In genomic region chr14:24138396-24139271, GRCh38 we compare ENCODE assay signal across 1 cellular context.
TF ChIP-seq lines count a peak whose summit lies in the region.

No MANE protein-coding gene starts in this region.

TF ChIP-seq in HepG2, 621 proteins besides CTCF, POLR2A, EP300 and RAD21 (continued from another document and continues in another):
- TF ChIP-seq IKZF5 (CRISPR knock-in tag; IDR thresholded peaks at IDR 0.05) (0 out of 2 replicates have a peak, but pooled peaks have one; percentile 1), CBX5 (CRISPR knock-in tag; IDR thresholded peaks at IDR 0.05; ENCODE audit: borderline replicate concordance) (peak; percentile 55; the same call in 1 of the 2 replicates), HNRNPH1 (optimal IDR thresholded peaks at IDR 0.05; ENCODE audit: low read depth, low read length) (peak; percentile 12), PATZ1 (CRISPR knock-in tag; IDR thresholded peaks at IDR 0.05) (no peak; the same call in 1 of the 2 replicates), KLF11 (CRISPR knock-in tag; IDR thresholded peaks at IDR 0.05) (no peak), ZNF20 (CRISPR knock-in tag; IDR thresholded peaks at IDR 0.05) (no peak), ZNF33B (CRISPR knock-in tag; IDR thresholded peaks at IDR 0.05) (0 out of 2 replicates have a peak, but pooled peaks have one; percentile 35), SRSF1 (optimal IDR thresholded peaks at IDR 0.05; ENCODE audit: low read depth, low read length) (no peak), ZNF326 (CRISPR knock-in tag; IDR thresholded peaks at IDR 0.05; ENCODE audit: borderline replicate concordance) (no peak), PHF20 (CRISPR knock-in tag; IDR thresholded peaks at IDR 0.05) (no peak), ZNF263 (CRISPR knock-in tag; IDR thresholded peaks at IDR 0.05) (peak; percentile 44; the same call in 1 of the 2 replicates), ELF1 (CRISPR knock-in tag; IDR thresholded peaks at IDR 0.05) (no peak), ZNF232 (CRISPR knock-in tag; IDR thresholded peaks at IDR 0.05; ENCODE audit: borderline replicate concordance) (no peak; the same call in 1 of the 2 replicates), ZNF124 (CRISPR knock-in tag; IDR thresholded peaks at IDR 0.05) (no peak), ZNF770 (CRISPR knock-in tag; IDR thresholded peaks at IDR 0.05) (no peak), SOX5 (CRISPR knock-in tag; IDR thresholded peaks at IDR 0.05; ENCODE audit: borderline replicate concordance) (no peak), ZFX (CRISPR knock-in tag; IDR thresholded peaks at IDR 0.05; ENCODE audit: low read depth) (peak; percentile 64; the same call in 1 of the 2 replicates), ZFP37 (CRISPR knock-in tag; IDR thresholded peaks at IDR 0.05; ENCODE audit: borderline replicate concordance) (no peak), SNAPC5 (CRISPR knock-in tag; IDR thresholded peaks at IDR 0.05; ENCODE audit: borderline replicate concordance) (no peak), ZNF703 (CRISPR knock-in tag; IDR thresholded peaks at IDR 0.05; ENCODE audit: borderline replicate concordance) (no peak), ONECUT2 (CRISPR knock-in tag; IDR thresholded peaks at IDR 0.05) (no peak), ZNF318 (CRISPR knock-in tag; IDR thresholded peaks at IDR 0.05) (0 out of 2 replicates have a peak, but pooled peaks have one; percentile 61), AHR (CRISPR knock-in tag; IDR thresholded peaks at IDR 0.05) (no peak), MTA1 (CRISPR knock-in tag; IDR thresholded peaks at IDR 0.05; ENCODE audit: borderline replicate concordance) (peak; percentile 49; the same call in 1 of the 2 replicates), GATAD1 (CRISPR knock-in tag; IDR thresholded peaks at IDR 0.05) (no peak), ZNF512B (CRISPR knock-in tag; IDR thresholded peaks at IDR 0.05; ENCODE audit: borderline replicate concordance) (no peak), MBD4 (IDR thresholded peaks at IDR 0.05; ENCODE audit: borderline replicate concordance, low read length) (no peak)
- TF ChIP-seq, protein P1, sequence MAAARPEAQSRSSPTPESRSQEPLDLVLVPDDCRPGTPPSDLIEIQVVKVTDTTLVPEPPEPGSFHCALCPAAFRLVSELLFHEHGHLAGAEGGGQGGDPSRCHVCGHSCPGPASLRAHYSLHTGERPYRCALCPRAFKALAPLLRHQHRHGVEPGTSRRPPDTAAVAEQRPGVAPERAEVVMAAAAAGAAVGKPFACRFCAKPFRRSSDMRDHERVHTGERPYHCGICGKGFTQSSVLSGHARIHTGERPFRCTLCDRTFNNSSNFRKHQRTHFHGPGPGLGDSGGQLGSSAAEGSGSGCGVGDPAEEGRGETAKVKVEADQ (CRISPR knock-in tag; IDR thresholded peaks at IDR 0.05; ENCODE audit: borderline replicate concordance): 0 out of 2 replicates have a peak, but pooled peaks have one; percentile 8
- TF ChIP-seq, protein P2, sequence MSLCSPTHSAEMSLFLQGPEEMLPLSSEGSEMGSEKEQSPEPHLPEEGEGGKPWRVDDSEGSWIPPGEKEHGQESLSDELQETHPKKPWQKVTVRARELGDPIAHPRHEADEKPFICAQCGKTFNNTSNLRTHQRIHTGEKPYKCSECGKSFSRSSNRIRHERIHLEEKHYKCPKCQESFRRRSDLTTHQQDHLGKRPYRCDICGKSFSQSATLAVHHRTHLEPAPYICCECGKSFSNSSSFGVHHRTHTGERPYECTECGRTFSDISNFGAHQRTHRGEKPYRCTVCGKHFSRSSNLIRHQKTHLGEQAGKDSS (CRISPR knock-in tag; IDR thresholded peaks at IDR 0.05; ENCODE audit: borderline replicate concordance, low read depth): peak; percentile 18; the same call in 1 of the 2 replicates
- TF ChIP-seq, protein P3, sequence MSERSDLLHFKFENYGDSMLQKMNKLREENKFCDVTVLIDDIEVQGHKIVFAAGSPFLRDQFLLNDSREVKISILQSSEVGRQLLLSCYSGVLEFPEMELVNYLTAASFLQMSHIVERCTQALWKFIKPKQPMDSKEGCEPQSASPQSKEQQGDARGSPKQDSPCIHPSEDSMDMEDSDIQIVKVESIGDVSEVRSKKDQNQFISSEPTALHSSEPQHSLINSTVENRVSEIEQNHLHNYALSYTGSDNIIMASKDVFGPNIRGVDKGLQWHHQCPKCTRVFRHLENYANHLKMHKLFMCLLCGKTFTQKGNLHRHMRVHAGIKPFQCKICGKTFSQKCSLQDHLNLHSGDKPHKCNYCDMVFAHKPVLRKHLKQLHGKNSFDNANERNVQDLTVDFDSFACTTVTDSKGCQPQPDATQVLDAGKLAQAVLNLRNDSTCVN (CRISPR knock-in tag; IDR thresholded peaks at IDR 0.05; ENCODE audit: borderline replicate concordance): peak; percentile 50; the same call in 1 of the 2 replicates
- TF ChIP-seq, protein P4, sequence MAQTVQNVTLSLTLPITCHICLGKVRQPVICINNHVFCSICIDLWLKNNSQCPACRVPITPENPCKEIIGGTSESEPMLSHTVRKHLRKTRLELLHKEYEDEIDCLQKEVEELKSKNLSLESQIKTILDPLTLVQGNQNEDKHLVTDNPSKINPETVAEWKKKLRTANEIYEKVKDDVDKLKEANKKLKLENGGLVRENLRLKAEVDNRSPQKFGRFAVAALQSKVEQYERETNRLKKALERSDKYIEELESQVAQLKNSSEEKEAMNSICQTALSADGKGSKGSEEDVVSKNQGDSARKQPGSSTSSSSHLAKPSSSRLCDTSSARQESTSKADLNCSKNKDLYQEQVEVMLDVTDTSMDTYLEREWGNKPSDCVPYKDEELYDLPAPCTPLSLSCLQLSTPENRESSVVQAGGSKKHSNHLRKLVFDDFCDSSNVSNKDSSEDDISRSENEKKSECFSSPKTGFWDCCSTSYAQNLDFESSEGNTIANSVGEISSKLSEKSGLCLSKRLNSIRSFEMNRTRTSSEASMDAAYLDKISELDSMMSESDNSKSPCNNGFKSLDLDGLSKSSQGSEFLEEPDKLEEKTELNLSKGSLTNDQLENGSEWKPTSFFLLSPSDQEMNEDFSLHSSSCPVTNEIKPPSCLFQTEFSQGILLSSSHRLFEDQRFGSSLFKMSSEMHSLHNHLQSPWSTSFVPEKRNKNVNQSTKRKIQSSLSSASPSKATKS (CRISPR knock-in tag; IDR thresholded peaks at IDR 0.05): no peak
- TF ChIP-seq, protein P5, sequence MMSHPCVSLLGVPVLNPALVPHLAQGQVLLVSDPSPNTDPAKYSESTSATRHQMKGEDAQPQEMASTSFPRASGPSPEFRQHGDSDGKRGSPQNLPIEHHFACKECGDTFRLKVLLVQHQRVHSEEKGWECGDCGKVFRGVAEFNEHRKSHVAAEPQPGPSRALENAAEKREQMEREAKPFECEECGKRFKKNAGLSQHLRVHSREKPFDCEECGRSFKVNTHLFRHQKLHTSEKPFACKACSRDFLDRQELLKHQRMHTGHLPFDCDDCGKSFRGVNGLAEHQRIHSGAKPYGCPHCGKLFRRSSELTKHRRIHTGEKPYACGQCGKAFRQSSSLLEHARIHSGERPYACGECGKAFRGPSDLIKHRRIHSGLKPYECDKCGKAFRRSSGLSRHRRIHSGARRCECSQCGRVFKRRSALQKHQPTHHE (CRISPR knock-in tag; IDR thresholded peaks at IDR 0.05; ENCODE audit: borderline replicate concordance): no peak
